ENCODE assay signal across 3 cellular contexts in the genomic region with DNA sequence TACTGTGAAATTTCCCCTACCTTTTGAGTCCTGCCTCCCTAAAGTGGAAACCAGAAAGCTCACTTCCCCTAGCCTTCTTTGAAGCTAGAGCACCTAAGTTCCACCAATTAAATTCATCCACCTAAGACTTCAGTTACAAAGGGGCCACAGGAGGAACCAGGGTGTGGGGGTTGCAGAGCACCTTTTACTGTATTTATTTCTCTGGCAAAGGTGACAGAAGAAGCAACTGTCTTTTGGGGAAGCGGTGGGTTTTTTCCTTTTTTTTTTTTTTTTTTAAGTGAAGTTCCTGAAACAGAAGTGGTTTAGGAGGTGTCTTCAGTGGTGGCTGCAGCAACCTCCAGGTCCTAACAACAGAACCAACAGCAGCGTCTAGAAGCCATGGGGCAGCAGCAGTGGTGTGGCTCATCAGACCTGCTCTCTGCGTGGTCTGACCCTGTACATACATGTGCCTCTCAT.
TF ChIP-seq lines count a peak whose summit lies in the region.

No MANE protein-coding gene starts in this region.

TF ChIP-seq in SK-N-SH treated with all-trans-retinoic acid at 6 μM for 48 hours, 23 proteins besides CTCF, POLR2A, EP300 and RAD21 (continued from another document):
- TF ChIP-seq ZC3H10 (CRISPR knock-in tag; IDR thresholded peaks at IDR 0.05) (no peak), ZFP30 (CRISPR knock-in tag; IDR thresholded peaks at IDR 0.05) (no peak), ISL1 (CRISPR knock-in tag; IDR thresholded peaks at IDR 0.05) (no peak), ZNF565 (CRISPR knock-in tag; conservative IDR thresholded peaks at IDR 0.05; ENCODE audit: low read depth) (no peak), GLIS3 (CRISPR knock-in tag; IDR thresholded peaks at IDR 0.05) (no peak), ZNF70 (CRISPR knock-in tag; IDR thresholded peaks at IDR 0.05) (no peak), ZNF8 (CRISPR knock-in tag; IDR thresholded peaks at IDR 0.05) (no peak), TOX (CRISPR knock-in tag; IDR thresholded peaks at IDR 0.05; ENCODE audit: borderline replicate concordance) (no peak), CSDC2 (CRISPR knock-in tag; IDR thresholded peaks at IDR 0.05) (no peak), OSR1 (CRISPR knock-in tag; IDR thresholded peaks at IDR 0.05) (no peak), ARNTL (CRISPR knock-in tag; IDR thresholded peaks at IDR 0.05; ENCODE audit: borderline replicate concordance, low read depth) (no peak), ZFP3 (CRISPR knock-in tag; IDR thresholded peaks at IDR 0.05) (no peak)
- TF ChIP-seq, protein P1, sequence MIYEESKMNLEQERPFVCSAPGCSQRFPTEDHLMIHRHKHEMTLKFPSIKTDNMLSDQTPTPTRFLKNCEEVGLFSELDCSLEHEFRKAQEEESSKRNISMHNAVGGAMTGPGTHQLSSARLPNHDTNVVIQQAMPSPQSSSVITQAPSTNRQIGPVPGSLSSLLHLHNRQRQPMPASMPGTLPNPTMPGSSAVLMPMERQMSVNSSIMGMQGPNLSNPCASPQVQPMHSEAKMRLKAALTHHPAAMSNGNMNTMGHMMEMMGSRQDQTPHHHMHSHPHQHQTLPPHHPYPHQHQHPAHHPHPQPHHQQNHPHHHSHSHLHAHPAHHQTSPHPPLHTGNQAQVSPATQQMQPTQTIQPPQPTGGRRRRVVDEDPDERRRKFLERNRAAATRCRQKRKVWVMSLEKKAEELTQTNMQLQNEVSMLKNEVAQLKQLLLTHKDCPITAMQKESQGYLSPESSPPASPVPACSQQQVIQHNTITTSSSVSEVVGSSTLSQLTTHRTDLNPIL (CRISPR knock-in tag; IDR thresholded peaks at IDR 0.05; ENCODE audit: low read depth) = no peak
- TF ChIP-seq, protein P2, sequence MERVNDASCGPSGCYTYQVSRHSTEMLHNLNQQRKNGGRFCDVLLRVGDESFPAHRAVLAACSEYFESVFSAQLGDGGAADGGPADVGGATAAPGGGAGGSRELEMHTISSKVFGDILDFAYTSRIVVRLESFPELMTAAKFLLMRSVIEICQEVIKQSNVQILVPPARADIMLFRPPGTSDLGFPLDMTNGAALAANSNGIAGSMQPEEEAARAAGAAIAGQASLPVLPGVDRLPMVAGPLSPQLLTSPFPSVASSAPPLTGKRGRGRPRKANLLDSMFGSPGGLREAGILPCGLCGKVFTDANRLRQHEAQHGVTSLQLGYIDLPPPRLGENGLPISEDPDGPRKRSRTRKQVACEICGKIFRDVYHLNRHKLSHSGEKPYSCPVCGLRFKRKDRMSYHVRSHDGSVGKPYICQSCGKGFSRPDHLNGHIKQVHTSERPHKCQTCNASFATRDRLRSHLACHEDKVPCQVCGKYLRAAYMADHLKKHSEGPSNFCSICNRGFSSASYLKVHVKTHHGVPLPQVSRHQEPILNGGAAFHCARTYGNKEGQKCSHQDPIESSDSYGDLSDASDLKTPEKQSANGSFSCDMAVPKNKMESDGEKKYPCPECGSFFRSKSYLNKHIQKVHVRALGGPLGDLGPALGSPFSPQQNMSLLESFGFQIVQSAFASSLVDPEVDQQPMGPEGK (CRISPR knock-in tag; IDR thresholded peaks at IDR 0.05; ENCODE audit: borderline replicate concordance) = no peak
- TF ChIP-seq, protein P3, sequence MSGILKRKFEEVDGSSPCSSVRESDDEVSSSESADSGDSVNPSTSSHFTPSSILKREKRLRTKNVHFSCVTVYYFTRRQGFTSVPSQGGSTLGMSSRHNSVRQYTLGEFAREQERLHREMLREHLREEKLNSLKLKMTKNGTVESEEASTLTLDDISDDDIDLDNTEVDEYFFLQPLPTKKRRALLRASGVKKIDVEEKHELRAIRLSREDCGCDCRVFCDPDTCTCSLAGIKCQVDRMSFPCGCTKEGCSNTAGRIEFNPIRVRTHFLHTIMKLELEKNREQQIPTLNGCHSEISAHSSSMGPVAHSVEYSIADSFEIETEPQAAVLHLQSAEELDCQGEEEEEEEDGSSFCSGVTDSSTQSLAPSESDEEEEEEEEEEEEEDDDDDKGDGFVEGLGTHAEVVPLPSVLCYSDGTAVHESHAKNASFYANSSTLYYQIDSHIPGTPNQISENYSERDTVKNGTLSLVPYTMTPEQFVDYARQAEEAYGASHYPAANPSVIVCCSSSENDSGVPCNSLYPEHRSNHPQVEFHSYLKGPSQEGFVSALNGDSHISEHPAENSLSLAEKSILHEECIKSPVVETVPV (CRISPR knock-in tag; IDR thresholded peaks at IDR 0.05) = no peak

TF ChIP-seq in SK-N-SH, 30 proteins besides CTCF, POLR2A, EP300 and RAD21 (continued from another document):
- TF ChIP-seq RXRA (IDR thresholded peaks at IDR 0.05; ENCODE audit: borderline replicate concordance, low read depth) (no peak), GABPA (IDR thresholded peaks at IDR 0.05; ENCODE audit: low read depth) (no peak)

TF ChIP-seq in GM23338, 12 proteins besides CTCF, POLR2A, EP300 and RAD21 (continued from another document):
- no peak for TF ChIP-seq JUNB (IDR thresholded peaks at IDR 0.05; ENCODE audit: unreplicated experiment)
- TF ChIP-seq CREB1 (CRISPR knock-in tag; IDR thresholded peaks at IDR 0.05; ENCODE audit: low read depth) = no peak
